21 cellular contexts compared by ENCODE assay signal in genomic region chr11:58498464-58498863, GRCh38. TPM values are rescaled to one million over a fixed set of nuclear protein-coding genes. Genes with fewer than 3 reads are reported as not detected.
A peak's percentile ranks its signal among the peaks of the same experiment; 100 is the strongest.
DNase-seq lines count a peak whose midpoint lies in the region; ATAC-seq and TF ChIP-seq lines count a peak whose summit lies in the region.
"Had no signal": no experiment of that assay in that cellular context is flagged by ENCODE, and none has a peak within 500 bp of the region (broad histone marks: within the 10 kb centered on the region; RNA-seq: fewer than 3 reads in every experiment).

No MANE protein-coding gene starts in this region.

- H3K9me3 ChIP-seq in Loucy (ENCODE audit: insufficient read depth, low read depth, low read length): no peaks in the 10 kb centered on the region
- H3K9me3 ChIP-seq in spleen: no peaks in the 10 kb centered on the region
- H3K9me3 ChIP-seq in suprapubic skin: no peaks in the 10 kb centered on the region
- H3K9me3 ChIP-seq: A549, right lobe of liver had no signal

- no peak overlapping the region for H3K4me3 Mint-ChIP-seq in activated CD4-positive, alpha-beta T cell treated with anti-CD3 and anti-CD28 coated beads, Interleukin-2, amount 10 ng/mL, durations not matched to agents 7 days and 5 days
- no peak overlapping the region for H3K4me3 Mint-ChIP-seq in activated CD4-positive, alpha-beta T cell treated with anti-CD3 and anti-CD28 coated beads, Interleukin-2, amount 10 ng/mL, durations not matched to agents 24 days and 14 days
- H3K4me3 Mint-ChIP-seq in activated naive CD8-positive, alpha-beta T cell: peak overlapping the region; percentile 46
- H3K4me3 Mint-ChIP-seq: stimulated activated naive B cell treated with anti-CD40 and anti-IgM and Interleukin-4, amounts not matched to agents 10 μg/mL and 1 μg/mL and 100 μg/mL, for 72 hours; T-helper 17 cell had no signal

- H3K4me1 ChIP-seq in Loucy (ENCODE audit: insufficient read depth, low read length, poor library complexity, severe bottlenecking): peaks cover 18% of the 10 kb centered on the region
- H3K4me1 ChIP-seq in spleen: peaks cover 0 to 13% (median 0%) of the 10 kb centered on the region in 6 donors
- H3K4me1 ChIP-seq in suprapubic skin: no peaks in the 10 kb centered on the region
- H3K4me1 ChIP-seq: A549, right lobe of liver had no signal

- H3K4me3 ChIP-seq in Loucy (ENCODE audit: low read length, poor library complexity, severe bottlenecking) (peak overlapping the region; percentile 14), spleen (no peak overlapping the region), suprapubic skin (no peak overlapping the region)
- H3K4me3 ChIP-seq: A549, cardiac muscle cell, right lobe of liver had no signal

- peak overlapping the region; percentile 45 for H3K4me2 ChIP-seq in Loucy (ENCODE audit: low read depth, low read length, poor library complexity, severe bottlenecking)
- H3K4me2 ChIP-seq: A549 had no signal

- no peaks in the 10 kb centered on the region for H3K9me2 ChIP-seq in Loucy (replicated peaks; ENCODE audit: low read depth, low read length)

- TF ChIP-seq POLR2A in spleen (IDR thresholded peaks at IDR 0.05) (no peak), suprapubic skin (IDR thresholded peaks at IDR 0.05) (no peak)

- peaks cover 17% of the 10 kb centered on the region for H3K4me1 Mint-ChIP-seq in activated CD4-positive, alpha-beta T cell treated with anti-CD3 and anti-CD28 coated beads, Interleukin-2, amount 10 ng/mL, durations not matched to agents 7 days and 5 days
- peaks cover 2% of the 10 kb centered on the region for H3K4me1 Mint-ChIP-seq in activated CD4-positive, alpha-beta T cell treated with anti-CD3 and anti-CD28 coated beads, Interleukin-2, amount 10 ng/mL, durations not matched to agents 24 days and 14 days
- peaks cover 55% of the 10 kb centered on the region for H3K4me1 Mint-ChIP-seq in activated naive CD8-positive, alpha-beta T cell (ENCODE audit: low read depth)

- H3K27me3 Mint-ChIP-seq in activated CD4-positive, alpha-beta T cell treated with anti-CD3 and anti-CD28 coated beads, Interleukin-2, amount 10 ng/mL, durations not matched to agents 7 days and 5 days: no peaks in the 10 kb centered on the region
- H3K27me3 Mint-ChIP-seq in activated CD4-positive, alpha-beta T cell treated with anti-CD3 and anti-CD28 coated beads, Interleukin-2, amount 10 ng/mL, durations not matched to agents 24 days and 14 days: no peaks in the 10 kb centered on the region
- H3K27me3 Mint-ChIP-seq in activated naive CD8-positive, alpha-beta T cell: no peaks in the 10 kb centered on the region
- H3K27me3 Mint-ChIP-seq: stimulated activated naive B cell treated with anti-CD40 and anti-IgM and Interleukin-4, amounts not matched to agents 10 μg/mL and 1 μg/mL and 100 μg/mL, for 72 hours; T-helper 17 cell had no signal

- CTCF ChIA-PET in activated CD4-positive, alpha-beta T cell treated with anti-CD3 and anti-CD28 coated beads, Interleukin-2, amount 10 ng/mL, durations not matched to agents 7 days and 5 days (lab: Charles Lee): interaction anchor here (1.6 kb wide), 1 partner anchor 26 kb away, joined by 5 read pairs; no protein-coding TSS in a partner anchor

- no peaks in the 10 kb centered on the region for H3K9me3 Mint-ChIP-seq in activated CD4-positive, alpha-beta T cell treated with anti-CD3 and anti-CD28 coated beads, Interleukin-2, amount 10 ng/mL, durations not matched to agents 7 days and 5 days
- no peaks in the 10 kb centered on the region for H3K9me3 Mint-ChIP-seq in activated CD4-positive, alpha-beta T cell treated with anti-CD3 and anti-CD28 coated beads, Interleukin-2, amount 10 ng/mL, durations not matched to agents 24 days and 14 days
- H3K9me3 Mint-ChIP-seq in activated naive CD8-positive, alpha-beta T cell (ENCODE audit: low read depth): no peaks in the 10 kb centered on the region
- H3K9me3 Mint-ChIP-seq: stimulated activated naive B cell treated with anti-CD40 and anti-IgM and Interleukin-4, amounts not matched to agents 10 μg/mL and 1 μg/mL and 100 μg/mL, for 72 hours had no signal

- no peaks in the 10 kb centered on the region for H3F3A ChIP-seq in Loucy (ENCODE audit: low read depth)

- H2AFZ ChIP-seq in Loucy (ENCODE audit: low read length): peak overlapping the region; percentile 86

- WGBS in spleen, 5 donors: 22 to 42% (median 30%) methylated on average over 2 of the region's 2 CpGs
- WGBS in suprapubic skin: 52% methylated on average over 2 of the region's 2 CpGs

- no peaks in the 10 kb centered on the region for H3K79me2 ChIP-seq in Loucy (ENCODE audit: insufficient read depth, low read length)

- peak overlapping the region; percentile 28 for H3K27ac Mint-ChIP-seq in activated CD4-positive, alpha-beta T cell treated with anti-CD3 and anti-CD28 coated beads, Interleukin-2, amount 10 ng/mL, durations not matched to agents 7 days and 5 days
- no peak overlapping the region for H3K27ac Mint-ChIP-seq in activated CD4-positive, alpha-beta T cell treated with anti-CD3 and anti-CD28 coated beads, Interleukin-2, amount 10 ng/mL, durations not matched to agents 24 days and 14 days
- peak overlapping the region; percentile 89 for H3K27ac Mint-ChIP-seq in activated naive CD8-positive, alpha-beta T cell
- H3K27ac Mint-ChIP-seq: stimulated activated naive B cell treated with anti-CD40 and anti-IgM and Interleukin-4, amounts not matched to agents 10 μg/mL and 1 μg/mL and 100 μg/mL, for 72 hours had no signal

- TF ChIP-seq EP300 in suprapubic skin (IDR thresholded peaks at IDR 0.05): no peak

- ATAC-seq in SK-N-SH treated with all-trans-retinoic acid at 6 μM for 48 hours: no peak
- ATAC-seq: A549, right lobe of liver, T-helper 17 cell had no signal

- TF ChIP-seq CTCF in Loucy (conservative IDR thresholded peaks at IDR 0.05; ENCODE audit: low read length) (no peak), spleen (IDR thresholded peaks at IDR 0.05 in 8 of 11, conservative IDR thresholded peaks at IDR 0.05 in 3 of 11) (no peak), suprapubic skin (IDR thresholded peaks at IDR 0.05) (no peak)

- H3K9ac ChIP-seq in Loucy (ENCODE audit: low read depth, low read length, poor library complexity, severe bottlenecking): peak overlapping the region; percentile 33

- intact Hi-C loops in activated CD4-positive, alpha-beta T cell treated with anti-CD3 and anti-CD28 coated beads, Interleukin-2, amount 10 ng/mL, durations not matched to agents 24 days and 14 days (cut with micrococcal nuclease): no loop called here
- intact Hi-C loops in spleen (cut with DNase I; ENCODE audit: low total_unique reads): no loop called here

- POLR2A ChIA-PET in activated CD4-positive, alpha-beta T cell treated with anti-CD3 and anti-CD28 coated beads, Interleukin-2, amount 10 ng/mL, durations not matched to agents 7 days and 5 days (lab: Charles Lee): interaction anchor here (0.6 kb wide), 1 partner anchor 32 kb away, joined by 3 read pairs; no protein-coding TSS in a partner anchor

- peaks cover 4% of the 10 kb centered on the region for H3K36me3 Mint-ChIP-seq in activated CD4-positive, alpha-beta T cell treated with anti-CD3 and anti-CD28 coated beads, Interleukin-2, amount 10 ng/mL, durations not matched to agents 7 days and 5 days (ENCODE audit: low read depth)
- H3K36me3 Mint-ChIP-seq in activated CD4-positive, alpha-beta T cell treated with anti-CD3 and anti-CD28 coated beads, Interleukin-2, amount 10 ng/mL, durations not matched to agents 24 days and 14 days (ENCODE audit: low read depth): no peaks in the 10 kb centered on the region
- H3K36me3 Mint-ChIP-seq in activated naive CD8-positive, alpha-beta T cell: peaks cover 14% of the 10 kb centered on the region

- H3K27ac ChIP-seq in spleen (peak overlapping the region in 3 of 8 donors; percentile 12 to 44 (median 42)), suprapubic skin (no peak overlapping the region)
- H3K27ac ChIP-seq: A549, cardiac muscle cell, right lobe of liver had no signal

- H3K36me3 ChIP-seq in Loucy (ENCODE audit: insufficient read depth, low read length) (no peaks in the 10 kb centered on the region), spleen (no peaks in the 10 kb centered on the region), suprapubic skin (no peaks in the 10 kb centered on the region)
- H3K36me3 ChIP-seq: cardiac muscle cell, right lobe of liver had no signal

- H3K27me3 ChIP-seq in Loucy (ENCODE audit: insufficient read depth, low read length, poor library complexity, severe bottlenecking) (no peaks in the 10 kb centered on the region), spleen (replicated peaks in 1 of 7) (no peaks in the 10 kb centered on the region), suprapubic skin (no peaks in the 10 kb centered on the region)
- H3K27me3 ChIP-seq: right lobe of liver had no signal

- DNase-seq in activated CD4-positive, alpha-beta T cell treated with anti-CD3 and anti-CD28 coated beads, Interleukin-2, amount 10 ng/mL, durations not matched to agents 7 days and 5 days: peak; percentile 9
- DNase-seq in activated CD4-positive, alpha-beta T cell treated with anti-CD3 and anti-CD28 coated beads, Interleukin-2, amount 10 ng/mL, durations not matched to agents 24 days and 14 days: no peak
- peak; percentile 70 for DNase-seq in spleen
- no peak for DNase-seq in suprapubic skin (ENCODE audit: low spot score in 2 of 2)
- DNase-seq in hypothalamus (lab: John Stamatoyannopoulos, UW): no peak
- DNase-seq: activated CD4-positive, alpha-beta T cell treated with anti-CD3 and anti-CD28 coated beads for 48 hours; activated effector memory CD4-positive, alpha-beta T cell treated with anti-CD3 and anti-CD28 coated beads, Interleukin-2, amount 50 U/mL, for 16 hours; Calu3; H7; mesendoderm; NCI-H1436 treated with DMSO at 0.1 percent for 48 hours; right lobe of liver; stimulated activated CD4-positive, alpha-beta T cell treated with anti-CD3 and anti-CD28 coated beads, Interleukin-4, amount 100 ng/mL, for 4 hours; stimulated activated naive B cell treated with anti-CD40 and anti-IgM and Interleukin-4, amounts not matched to agents 10 μg/mL and 1 μg/mL and 100 μg/mL, for 72 hours; T-helper 17 cell had no signal

- no peaks in the 10 kb centered on the region for H4K20me1 ChIP-seq in Loucy (ENCODE audit: insufficient read depth, low read length, poor library complexity, severe bottlenecking)

RNA-seq across cellular contexts. Expression of gene OR5B21, which starts 9.4 kb away (rescaled TPM):
- total RNA-seq in activated CD4-positive, alpha-beta T cell treated with anti-CD3 and anti-CD28 coated beads, Interleukin-2, amount 10 ng/mL, durations not matched to agents 7 days and 5 days: under 1 TPM in 1 of 2 experiments, not detected in 1; 0.37 TPM
- total RNA-seq in activated CD4-positive, alpha-beta T cell treated with anti-CD3 and anti-CD28 coated beads, Interleukin-2, amount 10 ng/mL, durations not matched to agents 24 days and 14 days: not detected in 2 replicates
- 1 to 10 TPM in 1 of 7 donors, under 1 TPM in 2, not detected in 4; 0.40 to 2.6 (median 0.54) TPM for total RNA-seq in spleen
- polyA plus RNA-seq in spleen: not detected
- not detected for total RNA-seq in suprapubic skin
- total RNA-seq: Calu3, cardiac muscle cell, frontal cortex, H7, right lobe of liver had no signal
- polyA plus RNA-seq: A549, cardiac muscle cell had no signal

RNA-seq across cellular contexts. Expression of gene OR5B12, which starts 56.4 kb away (rescaled TPM):
- not detected for total RNA-seq in activated CD4-positive, alpha-beta T cell treated with anti-CD3 and anti-CD28 coated beads, Interleukin-2, amount 10 ng/mL, durations not matched to agents 7 days and 5 days
- total RNA-seq in activated CD4-positive, alpha-beta T cell treated with anti-CD3 and anti-CD28 coated beads, Interleukin-2, amount 10 ng/mL, durations not matched to agents 24 days and 14 days: not detected in 2 replicates
- not detected for total RNA-seq in spleen
- under 1 TPM in 1 of 3 donors, not detected in 2; 0.08 TPM for polyA plus RNA-seq in spleen
- total RNA-seq in suprapubic skin: not detected
- total RNA-seq: Calu3, cardiac muscle cell, frontal cortex, H7, right lobe of liver had no signal
- polyA plus RNA-seq: A549, cardiac muscle cell had no signal

Comparison
In these comparisons a context has a peak if more than half of its experiments do, and no peak if none do; other contexts are left out.
1. DNase-seq: peak in activated CD4-positive, alpha-beta T cell treated with anti-CD3 and anti-CD28 coated beads, Interleukin-2, amount 10 ng/mL, durations not matched to agents 7 days and 5 days (single experiment) and spleen (single experiment); none in activated CD4-positive, alpha-beta T cell treated with anti-CD3 and anti-CD28 coated beads, Interleukin-2, amount 10 ng/mL, durations not matched to agents 24 days and 14 days (single experiment), suprapubic skin (0 of 2) and hypothalamus (0 of 51).